ENCODE assay signal across 8 cellular contexts in the genomic region with DNA sequence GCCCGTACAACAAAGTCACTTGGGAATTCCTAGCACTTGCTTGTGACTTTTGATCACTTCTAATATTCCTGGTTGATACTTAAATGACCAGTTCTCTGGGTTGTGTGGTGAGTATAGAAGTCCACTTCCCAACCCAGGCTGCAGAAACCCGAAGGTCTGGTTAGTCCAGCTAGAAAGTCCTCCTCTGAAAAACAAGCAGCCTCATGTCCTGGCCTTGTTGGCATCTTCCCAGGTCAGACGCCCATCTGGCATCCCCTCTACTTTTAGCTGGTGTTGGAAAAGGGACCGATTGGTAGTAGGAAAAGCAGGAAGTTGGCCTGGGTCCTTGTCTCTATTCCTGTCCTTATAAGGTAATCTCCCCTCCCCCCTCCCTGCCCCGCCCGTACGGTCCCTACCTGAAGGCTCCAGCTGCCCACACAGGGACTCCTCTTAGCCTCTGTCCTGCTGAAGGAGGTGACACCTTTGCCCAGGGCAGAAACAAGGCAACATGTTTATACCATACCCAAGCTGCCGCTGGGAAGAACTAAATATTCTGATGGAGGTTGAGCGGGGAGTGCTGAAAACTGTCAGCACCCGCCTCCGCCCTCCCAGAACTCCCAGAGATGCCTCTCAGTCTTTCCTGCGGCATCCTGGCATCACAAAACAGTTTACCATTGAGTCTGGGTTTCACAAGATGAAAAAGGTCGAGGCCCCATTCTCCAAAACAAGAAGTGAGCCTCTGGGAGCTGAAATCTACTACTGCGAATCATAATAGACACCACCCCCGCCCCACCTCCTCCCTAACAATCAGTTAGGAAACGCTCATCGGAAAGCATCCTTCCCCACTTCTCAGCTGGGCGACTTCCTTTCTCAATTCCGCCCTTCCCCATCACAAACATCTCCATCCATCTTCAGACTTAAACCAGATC. TPM values are rescaled to one million over a fixed set of nuclear protein-coding genes. Genes with fewer than 3 reads are reported as not detected.
DNase-seq lines count a peak whose midpoint lies in the region; ATAC-seq lines count a peak whose summit lies in the region.

No MANE protein-coding gene starts in this region.

- peaks cover 52% of the 10 kb centered on the region for H3K36me3 Mint-ChIP-seq in activated naive CD8-positive, alpha-beta T cell treated with anti-CD3 and anti-CD28 coated beads, Interleukin-2, amount 10 ng/mL, durations not matched to agents 7 days and 5 days

- peaks cover 50% of the 10 kb centered on the region for H3K4me1 Mint-ChIP-seq in activated naive CD8-positive, alpha-beta T cell treated with anti-CD3 and anti-CD28 coated beads, Interleukin-2, amount 10 ng/mL, durations not matched to agents 7 days and 5 days

- H3K4me3 Mint-ChIP-seq in activated naive CD8-positive, alpha-beta T cell treated with anti-CD3 and anti-CD28 coated beads, Interleukin-2, amount 10 ng/mL, durations not matched to agents 7 days and 5 days: peak overlapping the region; percentile 98

- H3K27ac Mint-ChIP-seq in activated naive CD8-positive, alpha-beta T cell treated with anti-CD3 and anti-CD28 coated beads, Interleukin-2, amount 10 ng/mL, durations not matched to agents 7 days and 5 days: peak overlapping the region; percentile 99

- H3K9me3 Mint-ChIP-seq in activated naive CD8-positive, alpha-beta T cell treated with anti-CD3 and anti-CD28 coated beads, Interleukin-2, amount 10 ng/mL, durations not matched to agents 7 days and 5 days: no peaks in the 10 kb centered on the region

- DNase-seq in activated naive CD4-positive, alpha-beta T cell treated with Interleukin-2 at 50 U/mL for 16 hours: peak; percentile 45
- no peak for DNase-seq in activated naive CD4-positive, alpha-beta T cell (lab: John Stamatoyannopoulos, UW)
- DNase-seq in NCI-H510A treated with DMSO at 0.1 percent for 48 hours (lab: John Stamatoyannopoulos, UW): peak; percentile 66
- DNase-seq in activated naive CD8-positive, alpha-beta T cell treated with anti-CD3 and anti-CD28 coated beads, Interleukin-2, amount 10 ng/mL, durations not matched to agents 7 days and 5 days: no peak
- peak; percentile 71 for DNase-seq in Right ventricle myocardium superior
- peak in 40 of 56 donors; percentile 16 to 81 (median 52) for DNase-seq in nucleus accumbens (lab: John Stamatoyannopoulos, UW)

- no peak for ATAC-seq in activated naive CD8-positive, alpha-beta T cell treated with anti-CD3 and anti-CD28 coated beads, Interleukin-2, amount 10 ng/mL, durations not matched to agents 7 days and 5 days (ENCODE audit: low read depth)
- ATAC-seq in Right ventricle myocardium superior (ENCODE audit: poor library complexity): peak; percentile 32
- no peak for ATAC-seq in activated CD4-positive, CD25-positive, alpha-beta regulatory T cell treated with anti-CD3 and anti-CD28 coated beads, Interleukin-2, amount 50 U/mL, for 24 hours
- no peak for ATAC-seq in HG03469 (IDR thresholded peaks at IDR 0.05; ENCODE audit: unreplicated experiment)

- POLR2A ChIA-PET in activated naive CD8-positive, alpha-beta T cell treated with anti-CD3 and anti-CD28 coated beads, Interleukin-2, amount 10 ng/mL, durations not matched to agents 7 days and 5 days (lab: Charles Lee): interaction anchor here (0.5 to 20.2 kb wide), 8 partner anchors 9 to 772 kb away, joined by 3 to 386 read pairs (median 4); partner anchors contain the start of genes GTPBP1 and TOMM22

- no peaks in the 10 kb centered on the region for H3K27me3 Mint-ChIP-seq in activated naive CD8-positive, alpha-beta T cell treated with anti-CD3 and anti-CD28 coated beads, Interleukin-2, amount 10 ng/mL, durations not matched to agents 7 days and 5 days

- intact Hi-C loops in Right ventricle myocardium superior (cut with DNase I): no loop called here

RNA-seq across cellular contexts. Expression of gene SUN2, which starts 1.3 kb away (rescaled TPM):
- total RNA-seq in activated naive CD8-positive, alpha-beta T cell treated with anti-CD3 and anti-CD28 coated beads, Interleukin-2, amount 10 ng/mL, durations not matched to agents 7 days and 5 days: 100 to 1,000 TPM; 607 to 626 TPM
- total RNA-seq in Right ventricle myocardium superior: 117 TPM

RNA-seq across cellular contexts. Expression of gene DNAL4, which starts 39.4 kb away (rescaled TPM):
- total RNA-seq in activated naive CD8-positive, alpha-beta T cell treated with anti-CD3 and anti-CD28 coated beads, Interleukin-2, amount 10 ng/mL, durations not matched to agents 7 days and 5 days: 10 to 100 TPM in 1 of 2 experiments, 1 to 10 TPM in 1; 9.3 to 12.0 TPM
- total RNA-seq in Right ventricle myocardium superior: 12.2 TPM

RNA-seq across cellular contexts. Expression of gene GTPBP1, which starts 48.8 kb away (rescaled TPM):
- total RNA-seq in activated naive CD8-positive, alpha-beta T cell treated with anti-CD3 and anti-CD28 coated beads, Interleukin-2, amount 10 ng/mL, durations not matched to agents 7 days and 5 days: 10 to 100 TPM; 98.6 TPM
- total RNA-seq in Right ventricle myocardium superior: 30.6 TPM

RNA-seq across cellular contexts. Expression of gene JOSD1, which starts 53.8 kb away (rescaled TPM):
- total RNA-seq in activated naive CD8-positive, alpha-beta T cell treated with anti-CD3 and anti-CD28 coated beads, Interleukin-2, amount 10 ng/mL, durations not matched to agents 7 days and 5 days: 10 to 100 TPM; 59.1 to 61.6 TPM
- 17.2 TPM for total RNA-seq in Right ventricle myocardium superior

Comparison
In these comparisons a context has a peak if more than half of its experiments do, and no peak if none do; other contexts are left out.
1. DNase-seq: peak in activated naive CD4-positive, alpha-beta T cell treated with Interleukin-2 at 50 U/mL for 16 hours (single experiment), NCI-H510A treated with DMSO at 0.1 percent for 48 hours (single experiment), Right ventricle myocardium superior (single experiment) and nucleus accumbens (40 of 56); none in activated naive CD4-positive, alpha-beta T cell (0 of 4) and activated naive CD8-positive, alpha-beta T cell treated with anti-CD3 and anti-CD28 coated beads, Interleukin-2, amount 10 ng/mL, durations not matched to agents 7 days and 5 days (single experiment).